In genomic region chr17:4950075-4950756, GRCh38 we compare ENCODE assay signal across 1 cellular context.
TF ChIP-seq lines count a peak whose summit lies in the region.

No MANE protein-coding gene starts in this region.

TF ChIP-seq in K562, 482 proteins besides CTCF, POLR2A, EP300 and RAD21 (continues in another document):
- peak; percentile 36 for TF ChIP-seq POLR2B (IDR thresholded peaks at IDR 0.05; ENCODE audit: low read depth, partially characterized antibody)
- TF ChIP-seq CXXC5 (CRISPR knock-in tag; IDR thresholded peaks at IDR 0.05) = peak; percentile 5; the same call in 1 of the 2 replicates
- TF ChIP-seq SRSF3 (IDR thresholded peaks at IDR 0.05; ENCODE audit: insufficient read depth, low read length) = 0 out of 2 replicates have a peak, but pooled peaks have one; percentile 60
- 0 out of 2 replicates have a peak, but pooled peaks have one; percentile 26 for TF ChIP-seq TFAP4 (CRISPR knock-in tag; IDR thresholded peaks at IDR 0.05; ENCODE audit: borderline replicate concordance)
- peak; percentile 42 for TF ChIP-seq POLR2H (tag; IDR thresholded peaks at IDR 0.05; ENCODE audit: low read depth)
- TF ChIP-seq GTF2E2 (tag; IDR thresholded peaks at IDR 0.05) = 0 out of 2 replicates have a peak, but pooled peaks have one; percentile 58
- TF ChIP-seq TARDBP (IDR thresholded peaks at IDR 0.05) = no peak
- TF ChIP-seq MEF2D (tag; conservative IDR thresholded peaks at IDR 0.05; ENCODE audit: low read depth) = no peak
- no peak for TF ChIP-seq ZNF699 (CRISPR knock-in tag; IDR thresholded peaks at IDR 0.05; ENCODE audit: insufficient replicate concordance)
- TF ChIP-seq JUND (IDR thresholded peaks at IDR 0.05; ENCODE audit: borderline replicate concordance, low read depth, low read length) = no peak
- peak; percentile 20; the same call in 1 of the 3 replicates for TF ChIP-seq JUND (tag; IDR thresholded peaks at IDR 0.05; ENCODE audit: borderline replicate concordance, low read depth, low read length)
- no peak for TF ChIP-seq TBL1XR1 (IDR thresholded peaks at IDR 0.05; ENCODE audit: low read length in 2 of 2)
- no peak for TF ChIP-seq SRF (CRISPR knock-in tag; IDR thresholded peaks at IDR 0.05)
- peak; percentile 51; the same call in 1 of the 2 replicates for TF ChIP-seq SMARCE1 (IDR thresholded peaks at IDR 0.05)
- no peak for TF ChIP-seq SAFB2 (IDR thresholded peaks at IDR 0.05; ENCODE audit: borderline replicate concordance, low read depth, low read length, severe bottlenecking)
- peak; percentile 44 for TF ChIP-seq ARID1B (IDR thresholded peaks at IDR 0.05)
- TF ChIP-seq POLR2AphosphoS2 (IDR thresholded peaks at IDR 0.05; ENCODE audit: low read length) = no peak
- TF ChIP-seq ZNF444 (CRISPR knock-in tag; IDR thresholded peaks at IDR 0.05) = no peak
- no peak for TF ChIP-seq ZNF274 (IDR thresholded peaks at IDR 0.05; ENCODE audit: borderline replicate concordance, low read depth, low read length)
- peak; percentile 16 for TF ChIP-seq TAF9B (IDR thresholded peaks at IDR 0.05; ENCODE audit: partially characterized antibody)
- no peak for TF ChIP-seq THRAP3 (IDR thresholded peaks at IDR 0.05; ENCODE audit: borderline replicate concordance)
- no peak for TF ChIP-seq SREBF1 (IDR thresholded peaks at IDR 0.05; ENCODE audit: borderline replicate concordance, low read depth, low read length)
- TF ChIP-seq ATF1 (CRISPR knock-in tag; IDR thresholded peaks at IDR 0.05) = no peak
- peak; percentile 9; the same call in 1 of the 2 replicates for TF ChIP-seq ATF1 (tag; IDR thresholded peaks at IDR 0.05)
- peak; percentile 33; the same call in 1 of the 2 replicates for TF ChIP-seq LCOR (CRISPR knock-in tag; IDR thresholded peaks at IDR 0.05)
- no peak for TF ChIP-seq NFATC3 (IDR thresholded peaks at IDR 0.05)
- 0 out of 2 replicates have a peak, but pooled peaks have one; percentile 9 for TF ChIP-seq L3MBTL2 (IDR thresholded peaks at IDR 0.05)
- TF ChIP-seq ATF7 (IDR thresholded peaks at IDR 0.05) = no peak
- no peak for TF ChIP-seq SNRNP70 (optimal IDR thresholded peaks at IDR 0.05; ENCODE audit: low read depth, low read length)
- peak in 1 of 2 experiments; percentile 3; a peak in 1 of 4 replicates for TF ChIP-seq SIN3A (IDR thresholded peaks at IDR 0.05; ENCODE audit: borderline replicate concordance in 2 of 2, control insufficient read depth in 1 of 2, low read depth in 2 of 2, low read length in 2 of 2)
- TF ChIP-seq TSC22D4 (tag; IDR thresholded peaks at IDR 0.05) = no peak
- TF ChIP-seq SETDB1 (IDR thresholded peaks at IDR 0.05; ENCODE audit: low read length) = no peak
- 0 out of 2 replicates have a peak, but pooled peaks have one; percentile 15 for TF ChIP-seq ZNF592 (IDR thresholded peaks at IDR 0.05)
- peak; percentile 66; the same call in 1 of the 2 replicates for TF ChIP-seq ZNF395 (CRISPR knock-in tag; IDR thresholded peaks at IDR 0.05)
- TF ChIP-seq JUN (IDR thresholded peaks at IDR 0.05; ENCODE audit: borderline replicate concordance, low read depth, low read length) = no peak
- TF ChIP-seq JUN (CRISPR knock-in tag; IDR thresholded peaks at IDR 0.05; ENCODE audit: borderline replicate concordance) = no peak
- TF ChIP-seq DLX4 (CRISPR knock-in tag; IDR thresholded peaks at IDR 0.05) = no peak
- 0 out of 2 replicates have a peak, but pooled peaks have one; percentile 47 for TF ChIP-seq DPF2 (IDR thresholded peaks at IDR 0.05)
- TF ChIP-seq CTBP1 (IDR thresholded peaks at IDR 0.05; ENCODE audit: borderline replicate concordance) = 0 out of 2 replicates have a peak, but pooled peaks have one; percentile 15
- no peak for TF ChIP-seq ZNF830 (CRISPR knock-in tag; IDR thresholded peaks at IDR 0.05)
- no peak for TF ChIP-seq MBD2 (IDR thresholded peaks at IDR 0.05; ENCODE audit: borderline replicate concordance, low read depth)
- TF ChIP-seq MAZ (CRISPR knock-in tag; conservative IDR thresholded peaks at IDR 0.05 in 1 of 2, IDR thresholded peaks at IDR 0.05 in 1 of 2) = peak; percentile 1 to 71; a peak in 2 of 4 replicates
- peak in 1 of 2 experiments; percentile 61; a peak in 2 of 4 replicates for TF ChIP-seq ZNF639 (CRISPR knock-in tag; conservative IDR thresholded peaks at IDR 0.05 in 1 of 2, IDR thresholded peaks at IDR 0.05 in 1 of 2)
- TF ChIP-seq NFIC (IDR thresholded peaks at IDR 0.05) = peak; percentile 85
- TF ChIP-seq RBFOX2 (IDR thresholded peaks at IDR 0.05; ENCODE audit: low read depth, low read length) = peak; percentile 78
- no peak for TF ChIP-seq MXI1 (IDR thresholded peaks at IDR 0.05; ENCODE audit: low read depth, low read length)
- TF ChIP-seq SUPT5H (IDR thresholded peaks at IDR 0.05) = peak; percentile 69
- TF ChIP-seq NBN (IDR thresholded peaks at IDR 0.05; ENCODE audit: low read depth) = no peak
- TF ChIP-seq KLF13 (tag; IDR thresholded peaks at IDR 0.05; ENCODE audit: borderline replicate concordance, low read depth) = no peak
- TF ChIP-seq NFRKB (IDR thresholded peaks at IDR 0.05; ENCODE audit: low read depth) = peak; percentile 30; the same call in 1 of the 2 replicates
- TF ChIP-seq ZNF408 (CRISPR knock-in tag; IDR thresholded peaks at IDR 0.05; ENCODE audit: low read depth) = no peak
- TF ChIP-seq NCOA6 (IDR thresholded peaks at IDR 0.05) = no peak
- TF ChIP-seq PKNOX1 (IDR thresholded peaks at IDR 0.05) = peak; percentile 49
- no peak for TF ChIP-seq BCLAF1 (IDR thresholded peaks at IDR 0.05; ENCODE audit: borderline replicate concordance in 1 of 2, control insufficient read depth in 1 of 2, low read depth in 2 of 2, low read length in 1 of 2)
- no peak for TF ChIP-seq HDAC1 (IDR thresholded peaks at IDR 0.05)
- TF ChIP-seq ATF3 (IDR thresholded peaks at IDR 0.05) = 0 out of 2 replicates have a peak, but pooled peaks have one; percentile 3
- TF ChIP-seq ATF3 (CRISPR knock-in tag; conservative IDR thresholded peaks at IDR 0.05) = no peak
- 0 out of 2 replicates have a peak, but pooled peaks have one; percentile 24 for TF ChIP-seq ZC3H4 (CRISPR knock-in tag; IDR thresholded peaks at IDR 0.05; ENCODE audit: borderline replicate concordance)
- no peak for TF ChIP-seq HDAC3 (IDR thresholded peaks at IDR 0.05; ENCODE audit: borderline replicate concordance, partially characterized antibody)
- TF ChIP-seq TOE1 (IDR thresholded peaks at IDR 0.05; ENCODE audit: borderline replicate concordance) = 0 out of 2 replicates have a peak, but pooled peaks have one; percentile 13
- TF ChIP-seq TOE1 (CRISPR knock-in tag; IDR thresholded peaks at IDR 0.05; ENCODE audit: borderline replicate concordance, low read depth) = no peak
- TF ChIP-seq ZC3H8 (IDR thresholded peaks at IDR 0.05) = no peak
- TF ChIP-seq MECOM (CRISPR knock-in tag; IDR thresholded peaks at IDR 0.05) = no peak
- peak; percentile 45 for TF ChIP-seq MEIS2 (IDR thresholded peaks at IDR 0.05; ENCODE audit: partially characterized antibody)
- 0 out of 2 replicates have a peak, but pooled peaks have one; percentile 17 for TF ChIP-seq MYC (IDR thresholded peaks at IDR 0.05; ENCODE audit: low read depth, low read length)
- no peak for TF ChIP-seq MYC (CRISPR knock-in tag; IDR thresholded peaks at IDR 0.05; ENCODE audit: borderline replicate concordance, low read depth)
- TF ChIP-seq ZNF780A (CRISPR knock-in tag; IDR thresholded peaks at IDR 0.05) = no peak
